In the genomic region with DNA sequence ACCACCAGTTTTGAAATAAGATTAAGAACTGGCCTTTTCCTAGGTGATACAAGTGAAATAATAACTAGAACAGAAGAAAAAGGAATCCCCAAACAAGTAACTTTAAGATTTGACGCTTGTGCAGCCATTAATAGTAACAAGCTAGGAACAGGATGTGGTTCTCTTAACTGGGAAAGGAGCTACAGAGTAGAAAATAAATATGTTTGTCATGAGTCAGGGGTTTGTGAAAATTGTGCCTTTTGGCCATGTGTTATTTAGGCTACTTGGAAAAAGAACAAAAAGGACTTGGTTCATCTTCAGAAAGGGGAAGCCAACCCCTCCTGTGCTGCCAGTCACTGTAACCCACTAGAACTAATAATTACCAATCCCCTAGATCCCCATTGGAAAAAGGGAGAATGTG, we compare ENCODE assay signal across 12 cellular contexts. TPM values are rescaled to one million over a fixed set of nuclear protein-coding genes. Genes with fewer than 3 reads are reported as not detected.
A peak's percentile ranks its signal among the peaks of the same experiment; 100 is the strongest.
DNase-seq lines count a peak whose midpoint lies in the region; ATAC-seq and TF ChIP-seq lines count a peak whose summit lies in the region.
"Not testable (repeated sequence)": the region's sequence is repeated elsewhere in the genome, so short reads cannot be mapped to it uniquely, and the experiment has no call there.
"Had no signal": no experiment of that assay in that cellular context is flagged by ENCODE, and none has a peak within 500 bp of the region (broad histone marks: within the 10 kb centered on the region; RNA-seq: fewer than 3 reads in every experiment).

No MANE protein-coding gene starts in this region.

- peak overlapping the region; percentile 65 to 88 (median 79); a peak in 21 of 22 replicates for H3K27ac ChIP-seq in BLaER1 treated with 17β-estradiol and CSF1 and Interleukin-3, amounts not matched to agents 10 nM and 100 nM
- not testable (repeated sequence) for H3K27ac ChIP-seq in KMS-11
- H3K27ac ChIP-seq in epithelial cell of prostate (peak overlapping the region; percentile 94), skin epidermis (peak overlapping the region in 12 of 21 experiments; percentile 12 to 75 (median 46))

- H3K4me3 ChIP-seq in BLaER1 treated with 17β-estradiol and CSF1 and Interleukin-3, amounts not matched to agents 10 nM and 100 nM: peak overlapping the region in 1 of 10 experiments; percentile 1; a peak in 1 of 20 replicates
- not testable (repeated sequence) for H3K4me3 ChIP-seq in KMS-11 (IDR thresholded peaks at IDR 0.05; ENCODE audit: insufficient read depth, low read depth, low read length); skin epidermis

- ATAC-seq in activated CD8-positive, alpha-beta T cell treated with anti-CD3 and anti-CD28 coated beads for 36 hours; activated naive CD8-positive, alpha-beta T cell treated with anti-CD3 and anti-CD28 coated beads, Interleukin-2, amount 10 ng/mL, durations not matched to agents 7 days and 5 days (ENCODE audit: low read depth): not testable (repeated sequence)

- peaks cover 49 to 63% (median 52%) of the 10 kb centered on the region in 10 experiments for H3K4me1 ChIP-seq in BLaER1 treated with 17β-estradiol and CSF1 and Interleukin-3, amounts not matched to agents 10 nM and 100 nM
- H3K4me1 ChIP-seq in KMS-11 (ENCODE audit: low read depth, poor library complexity, severe bottlenecking): peaks cover 13% of the 10 kb centered on the region

- POLR2A ChIA-PET in activated CD8-positive, alpha-beta T cell treated with anti-CD3 and anti-CD28 coated beads for 36 hours (lab: Charles Lee): interaction anchor here (1.2 kb wide), 1 partner anchor 17 kb away, joined by 3 read pairs; a partner anchor contains a TSS
- POLR2A ChIA-PET in activated naive CD8-positive, alpha-beta T cell treated with anti-CD3 and anti-CD28 coated beads, Interleukin-2, amount 10 ng/mL, durations not matched to agents 7 days and 5 days (lab: Charles Lee): interaction anchor here (1.7 to 2.5 kb wide), 4 partner anchors 17 to 126 kb away, joined by 4 to 19 read pairs (median 5); a partner anchor contains a TSS

- not testable (repeated sequence) for H3K79me2 ChIP-seq in KMS-11 (ENCODE audit: insufficient read depth, low read depth)

- CTCF ChIA-PET in activated CD8-positive, alpha-beta T cell treated with anti-CD3 and anti-CD28 coated beads for 36 hours (lab: Charles Lee): interaction anchor here (0.8 to 3.4 kb wide), 8 partner anchors 10 to 134 kb away, joined by 3 to 30 read pairs (median 4); a partner anchor contains a TSS

- not testable (repeated sequence) for H3K36me3 Mint-ChIP-seq in activated CD8-positive, alpha-beta T cell treated with anti-CD3 and anti-CD28 coated beads for 36 hours (ENCODE audit: low read depth); activated naive CD8-positive, alpha-beta T cell treated with anti-CD3 and anti-CD28 coated beads, Interleukin-2, amount 10 ng/mL, durations not matched to agents 7 days and 5 days; mesothelial cell of epicardium

- not testable (repeated sequence) for H4K20me1 ChIP-seq in BLaER1 treated with 17β-estradiol and CSF1 and Interleukin-3, amounts not matched to agents 10 nM and 100 nM; KMS-11 (ENCODE audit: insufficient read depth)

- H3K4me3 Mint-ChIP-seq in activated CD8-positive, alpha-beta T cell treated with anti-CD3 and anti-CD28 coated beads for 36 hours; mesothelial cell of epicardium: not testable (repeated sequence)
- peak overlapping the region; percentile 52 for H3K4me3 Mint-ChIP-seq in activated naive CD8-positive, alpha-beta T cell treated with anti-CD3 and anti-CD28 coated beads, Interleukin-2, amount 10 ng/mL, durations not matched to agents 7 days and 5 days

- not testable (repeated sequence) for H3K9me3 Mint-ChIP-seq in activated CD8-positive, alpha-beta T cell treated with anti-CD3 and anti-CD28 coated beads for 36 hours; activated naive CD8-positive, alpha-beta T cell treated with anti-CD3 and anti-CD28 coated beads, Interleukin-2, amount 10 ng/mL, durations not matched to agents 7 days and 5 days; mesothelial cell of epicardium

- H3K27me3 ChIP-seq in BLaER1 treated with 17β-estradiol and CSF1 and Interleukin-3, amounts not matched to agents 10 nM and 100 nM; KMS-11 (ENCODE audit: insufficient read depth, low read depth): not testable (repeated sequence)

- not testable (repeated sequence) for TF ChIP-seq CTCF in KMS-11 (conservative IDR thresholded peaks at IDR 0.05; ENCODE audit: low read depth, low read length); activated CD8-positive, alpha-beta T cell treated with anti-CD3 and anti-CD28 coated beads for 36 hours (IDR thresholded peaks at IDR 0.05); mesothelial cell of epicardium (IDR thresholded peaks at IDR 0.05; ENCODE audit: unreplicated experiment)

- H2AFZ ChIP-seq in KMS-11 (ENCODE audit: low read depth): peak overlapping the region; percentile 38; the same call in 1 of the 2 replicates

- H3K9ac ChIP-seq in BLaER1 treated with 17β-estradiol and CSF1 and Interleukin-3, amounts not matched to agents 10 nM and 100 nM: peak overlapping the region; percentile 23 to 71 (median 62); a peak in 21 of 22 replicates
- H3K9ac ChIP-seq in KMS-11: not testable (repeated sequence)

- peak overlapping the region; percentile 67 to 88 (median 76) for H3K4me2 ChIP-seq in BLaER1 treated with 17β-estradiol and CSF1 and Interleukin-3, amounts not matched to agents 10 nM and 100 nM
- H3K4me2 ChIP-seq in KMS-11: not testable (repeated sequence)

- peaks cover 30% of the 10 kb centered on the region for H3K4me1 Mint-ChIP-seq in activated CD8-positive, alpha-beta T cell treated with anti-CD3 and anti-CD28 coated beads for 36 hours (ENCODE audit: low read depth)
- peaks cover 22% of the 10 kb centered on the region for H3K4me1 Mint-ChIP-seq in activated naive CD8-positive, alpha-beta T cell treated with anti-CD3 and anti-CD28 coated beads, Interleukin-2, amount 10 ng/mL, durations not matched to agents 7 days and 5 days
- peaks cover 21% of the 10 kb centered on the region for H3K4me1 Mint-ChIP-seq in mesothelial cell of epicardium

- peak; percentile 66 for DNase-seq in RPMI7951 (ENCODE audit: low read depth)
- not testable (repeated sequence) for DNase-seq in activated CD8-positive, alpha-beta T cell treated with anti-CD3 and anti-CD28 coated beads for 36 hours; activated naive CD8-positive, alpha-beta T cell treated with anti-CD3 and anti-CD28 coated beads, Interleukin-2, amount 10 ng/mL, durations not matched to agents 7 days and 5 days; epithelial cell of prostate (ENCODE audit: low read depth, low spot score); mesothelial cell of epicardium (ENCODE audit: low spot score in 2 of 2, unreplicated experiment in 2 of 2)

- peak overlapping the region; percentile 80 for H3K27ac Mint-ChIP-seq in activated CD8-positive, alpha-beta T cell treated with anti-CD3 and anti-CD28 coated beads for 36 hours
- H3K27ac Mint-ChIP-seq in activated naive CD8-positive, alpha-beta T cell treated with anti-CD3 and anti-CD28 coated beads, Interleukin-2, amount 10 ng/mL, durations not matched to agents 7 days and 5 days: peak overlapping the region; percentile 73
- H3K27ac Mint-ChIP-seq in mesothelial cell of epicardium: peak overlapping the region; percentile 16

- intact Hi-C loops in activated CD8-positive, alpha-beta T cell treated with anti-CD3 and anti-CD28 coated beads for 36 hours (cut with micrococcal nuclease): not testable (repeated sequence)

- peaks cover 5 to 47% (median 33%) of the 10 kb centered on the region in 11 experiments; a peak in 19 of 22 replicates for H3K9me3 ChIP-seq in BLaER1 treated with 17β-estradiol and CSF1 and Interleukin-3, amounts not matched to agents 10 nM and 100 nM (replicated peaks in 1 of 11)

- H3K36me3 ChIP-seq in BLaER1 treated with 17β-estradiol and CSF1 and Interleukin-3, amounts not matched to agents 10 nM and 100 nM; KMS-11 (ENCODE audit: insufficient read depth): not testable (repeated sequence)

- not testable (repeated sequence) for H3K27me3 Mint-ChIP-seq in activated CD8-positive, alpha-beta T cell treated with anti-CD3 and anti-CD28 coated beads for 36 hours; activated naive CD8-positive, alpha-beta T cell treated with anti-CD3 and anti-CD28 coated beads, Interleukin-2, amount 10 ng/mL, durations not matched to agents 7 days and 5 days; mesothelial cell of epicardium (ENCODE audit: low read depth)

RNA-seq across cellular contexts. Expression of a gene that starts 17.2 kb away (rescaled TPM):
- total RNA-seq in RPMI7951 (2014; rRNA removed; shearing (Covaris generic)): 77.4 and 80.0 TPM in 2 replicates
- total RNA-seq in activated CD8-positive, alpha-beta T cell treated with anti-CD3 and anti-CD28 coated beads for 36 hours: 10 to 100 TPM; 48.5 to 49.3 TPM
- 10 to 100 TPM; 92.0 to 92.4 TPM for total RNA-seq in activated naive CD8-positive, alpha-beta T cell treated with anti-CD3 and anti-CD28 coated beads, Interleukin-2, amount 10 ng/mL, durations not matched to agents 7 days and 5 days
- total RNA-seq in mesothelial cell of epicardium: not detected in 3 replicates
- total RNA-seq: A673, H1, IMR-90, NCI-H460 had no signal

Comparison
In these comparisons a context has a peak if more than half of its experiments do, and no peak if none do; other contexts are left out.
1. H3K27ac Mint-ChIP-seq: peak in every context shown above with its lines; median percentile 80 in activated CD8-positive, alpha-beta T cell treated with anti-CD3 and anti-CD28 coated beads for 36 hours; 73 in activated naive CD8-positive, alpha-beta T cell treated with anti-CD3 and anti-CD28 coated beads, Interleukin-2, amount 10 ng/mL, durations not matched to agents 7 days and 5 days; 16 in mesothelial cell of epicardium.
2. RNA of a gene that starts 17.2 kb away (total RNA-seq): 92.0 to 92.4 TPM in activated naive CD8-positive, alpha-beta T cell treated with anti-CD3 and anti-CD28 coated beads, Interleukin-2, amount 10 ng/mL, durations not matched to agents 7 days and 5 days, 77.4 to 80.0 TPM in RPMI7951 and 48.5 to 49.3 TPM in activated CD8-positive, alpha-beta T cell treated with anti-CD3 and anti-CD28 coated beads for 36 hours; not detected in mesothelial cell of epicardium; every median in the first group is over 10 times any median in the second.